ENCODE assay signal across 17 cellular contexts in the genomic region with DNA sequence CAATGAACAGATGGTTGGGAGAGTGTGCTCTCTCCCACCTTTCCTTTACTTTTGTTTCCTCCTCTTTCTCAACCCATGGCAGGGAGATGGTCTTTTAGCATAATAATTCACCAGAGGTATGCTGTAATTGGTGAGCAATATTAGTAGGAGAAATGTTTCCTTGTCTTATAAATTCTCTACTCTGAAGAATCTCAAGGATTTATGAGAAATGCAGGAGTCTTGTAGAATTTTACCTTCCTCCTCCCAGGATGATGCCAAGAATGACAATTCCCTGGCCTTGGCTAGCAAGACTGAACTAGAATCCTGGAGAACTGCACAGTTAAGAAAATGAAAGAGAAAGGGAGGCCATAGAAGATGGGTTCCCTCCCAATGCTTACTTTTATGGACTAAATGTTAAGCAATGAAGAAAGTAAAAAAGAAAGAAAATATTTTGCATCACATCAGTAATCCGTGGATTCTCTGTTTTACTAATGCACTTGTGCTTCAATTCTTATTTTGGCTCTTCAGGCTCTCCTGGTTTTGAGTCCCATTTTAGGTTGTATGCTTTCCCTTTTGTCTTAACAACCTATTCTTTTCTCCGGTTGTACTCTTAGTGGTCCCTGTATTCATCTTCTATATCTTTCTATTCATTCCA.
DNase-seq lines count a peak whose midpoint lies in the region; ATAC-seq and TF ChIP-seq lines count a peak whose summit lies in the region.
"Had no signal": no experiment of that assay in that cellular context is flagged by ENCODE, and none has a peak within 500 bp of the region (broad histone marks: within the 10 kb centered on the region; RNA-seq: fewer than 3 reads in every experiment).

No MANE protein-coding gene starts in this region.

- peaks cover 7 to 27% (median 8%) of the 10 kb centered on the region in 3 donors for H3K9me3 Mint-ChIP-seq in T-cell

- no peak overlapping the region for H3K4me3 ChIP-seq in OCI-LY3 (ENCODE audit: low read length)
- H3K4me3 ChIP-seq in stomach: no peak overlapping the region
- H3K4me3 ChIP-seq: cardiac muscle cell had no signal

- TF ChIP-seq POLR2A in stomach (IDR thresholded peaks at IDR 0.05): no peak

- no peaks in the 10 kb centered on the region for H4K20me1 ChIP-seq in OCI-LY3 (ENCODE audit: insufficient read depth, low read length)

- no peak for TF ChIP-seq EP300 in stomach (IDR thresholded peaks at IDR 0.05)

- CTCF ChIA-PET in T-cell (lab: Charles Lee): no interaction called here

- no peaks in the 10 kb centered on the region for H3K9me3 ChIP-seq in OCI-LY3 (ENCODE audit: insufficient read depth, low read length)
- H3K9me3 ChIP-seq in stomach: peaks cover 0 to 21% (median 7%) of the 10 kb centered on the region in 4 donors

- no peaks in the 10 kb centered on the region for H3K27me3 Mint-ChIP-seq in T-cell
- H3K27me3 Mint-ChIP-seq: activated CD4-positive, alpha-beta memory T cell treated with anti-CD3 and anti-CD28 coated beads for 36 hours; type B pancreatic cell had no signal

- TF ChIP-seq CTCF in OCI-LY3 (IDR thresholded peaks at IDR 0.05; ENCODE audit: low read depth, low read length): no peak
- no peak for TF ChIP-seq CTCF in stomach (IDR thresholded peaks at IDR 0.05)

- H3K27ac ChIP-seq in OCI-LY3 (ENCODE audit: low read length): no peak overlapping the region
- H3K27ac ChIP-seq in stomach: no peak overlapping the region
- H3K27ac ChIP-seq: cardiac muscle cell had no signal

- H3K4me3 Mint-ChIP-seq in T-cell: no peak overlapping the region
- H3K4me3 Mint-ChIP-seq: activated CD4-positive, alpha-beta memory T cell treated with anti-CD3 and anti-CD28 coated beads for 36 hours; type B pancreatic cell had no signal

- H3K36me3 ChIP-seq in OCI-LY3 (replicated peaks; ENCODE audit: low read depth, low read length) (no peaks in the 10 kb centered on the region), stomach (no peaks in the 10 kb centered on the region)
- H3K36me3 ChIP-seq: cardiac muscle cell had no signal

- no peaks in the 10 kb centered on the region for H3K4me1 Mint-ChIP-seq in T-cell

- intact Hi-C loops in head of caudate nucleus (cut with DNase I) (no loop called here), stomach (cut with DNase I; ENCODE audit: low total_unique reads) (no loop called here)

- peak overlapping the region; percentile 50 for H2AFZ ChIP-seq in OCI-LY3 (ENCODE audit: low read depth, low read length)

- H3K27me3 ChIP-seq in OCI-LY3 (ENCODE audit: low read depth, low read length): no peaks in the 10 kb centered on the region
- no peaks in the 10 kb centered on the region for H3K27me3 ChIP-seq in stomach
- H3K27me3 ChIP-seq: cardiac muscle cell had no signal

- no peak overlapping the region for H3K27ac Mint-ChIP-seq in T-cell
- H3K27ac Mint-ChIP-seq: activated CD4-positive, alpha-beta memory T cell treated with anti-CD3 and anti-CD28 coated beads for 36 hours; type B pancreatic cell had no signal

- DNase-seq in Caki2 (ENCODE audit: low read depth): peak; percentile 22
- DNase-seq in head of caudate nucleus: no peak
- no peak for DNase-seq in T-cell
- DNase-seq in stomach: no peak
- DNase-seq in NCI-H1436 (lab: John Stamatoyannopoulos, UW): no peak
- DNase-seq: activated CD4-positive, alpha-beta memory T cell treated with anti-CD3 and anti-CD28 coated beads for 36 hours; activated naive CD4-positive, alpha-beta T cell treated with Interleukin-2 at 50 U/mL for 16 hours; glutamatergic neuron; left colon; NCI-H1694; NCI-H510A treated with DMSO at 0.1 percent for 48 hours; stimulated activated CD8-positive, alpha-beta memory T cell treated with anti-CD3 and anti-CD28 coated beads, Interleukin-4, amount 100 ng/mL, for 48 hours had no signal

- H3K4me1 ChIP-seq in OCI-LY3 (ENCODE audit: low read length): peaks cover 16% of the 10 kb centered on the region
- H3K4me1 ChIP-seq in stomach: peaks cover 0 to 13% (median 0%) of the 10 kb centered on the region in 4 donors

- peak overlapping the region; percentile 40 for H3K4me2 ChIP-seq in OCI-LY3 (ENCODE audit: low read length)

- ATAC-seq in GM19452 (IDR thresholded peaks at IDR 0.05; ENCODE audit: unreplicated experiment) (peak; percentile 14), HG02943 (IDR thresholded peaks at IDR 0.05; ENCODE audit: low read depth, unreplicated experiment) (peak; percentile 5), T-cell (replicated peaks in 1 of 4) (no peak)
- ATAC-seq: left colon had no signal

- no peak overlapping the region for H3K9ac ChIP-seq in OCI-LY3 (ENCODE audit: low read length)

- POLR2A ChIA-PET in T-cell (lab: Charles Lee): no interaction called here

- WGBS in stomach, 5 donors: 71 to 85% (median 79%) methylated on average over 2 of the region's 2 CpGs

- no peaks in the 10 kb centered on the region for H3K79me2 ChIP-seq in OCI-LY3 (ENCODE audit: low read length)

- no peaks in the 10 kb centered on the region for H3K36me3 Mint-ChIP-seq in T-cell
- H3K36me3 Mint-ChIP-seq: activated CD4-positive, alpha-beta memory T cell treated with anti-CD3 and anti-CD28 coated beads for 36 hours; type B pancreatic cell had no signal

- in situ Hi-C loops in Caki2 (cut with HindIII; ENCODE audit: low pct_unique_long_range_greater_than_20kb, low sequenced_read_pairs): no loop called here

Comparison
In these comparisons a context has a peak if more than half of its experiments do, and no peak if none do; other contexts are left out.
1. ATAC-seq: peak in GM19452 (single experiment) and HG02943 (single experiment); none in T-cell (0 of 4).